ENCODE assay signal across 7 cellular contexts in the genomic region with DNA sequence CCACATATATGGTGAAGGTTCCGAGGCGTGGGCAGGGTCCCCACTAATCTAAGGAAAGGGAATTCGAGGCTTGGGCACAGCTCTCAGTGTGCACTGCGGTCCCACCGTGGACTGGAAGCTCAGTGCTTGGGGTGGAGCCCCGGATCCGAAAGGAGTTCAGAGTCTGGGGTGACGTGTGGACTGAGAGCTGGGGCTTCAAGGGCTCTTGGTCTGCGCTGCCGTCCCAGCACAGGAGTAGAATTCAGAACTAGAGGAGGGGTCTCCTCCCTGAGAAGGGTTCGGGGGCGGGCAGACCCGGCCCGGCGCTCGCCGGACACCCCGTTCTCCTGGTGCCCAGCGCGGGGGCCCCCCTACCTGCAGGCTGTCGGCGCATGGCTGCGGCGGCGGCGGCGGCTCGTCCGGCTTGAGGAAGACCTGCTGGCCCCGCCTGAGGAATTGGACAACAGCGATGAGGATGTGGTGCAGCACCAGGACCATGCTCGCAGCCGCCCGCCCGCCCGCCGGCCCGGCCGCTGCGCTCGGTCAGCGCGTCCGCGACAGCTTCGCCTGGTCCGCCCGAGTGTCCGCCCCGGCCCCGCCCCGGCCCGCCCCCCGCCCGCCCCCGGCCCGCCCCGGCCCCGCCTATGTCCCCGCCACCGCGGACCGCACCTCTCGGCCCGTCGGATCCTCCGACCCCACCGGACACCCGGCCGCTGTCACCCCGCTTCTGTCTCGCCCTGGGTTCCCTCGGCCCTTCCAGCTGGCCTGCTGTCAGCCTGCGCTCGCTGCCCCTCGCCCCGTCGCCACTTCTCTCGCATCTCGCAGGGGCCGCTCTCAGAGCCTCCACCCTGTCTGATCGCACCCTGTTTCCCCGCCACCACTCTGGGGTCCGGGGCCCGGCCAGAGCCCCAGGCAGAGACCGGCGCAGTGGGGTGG. TPM values are rescaled to one million over a fixed set of nuclear protein-coding genes. Genes with fewer than 3 reads are reported as not detected.
A peak's percentile ranks its signal among the peaks of the same experiment; 100 is the strongest.
DNase-seq lines count a peak whose midpoint lies in the region; ATAC-seq, FAIRE-seq and TF ChIP-seq lines count a peak whose summit lies in the region.

No MANE protein-coding gene starts in this region.

- H3K4me3 ChIP-seq in brain microvascular endothelial cell (ENCODE audit: low read depth, low read length) = peak overlapping the region; percentile 54

- TF ChIP-seq CTCF in brain microvascular endothelial cell (IDR thresholded peaks at IDR 0.05; ENCODE audit: low read depth, low read length, missing control alignments) = no peak

- in situ Hi-C loops in brain microvascular endothelial cell (cut with HindIII; ENCODE audit: low pct_ligation_motif_present, low sequenced_read_pairs) = no loop called here

- peak; percentile 49 for DNase-seq in GM12891 (ENCODE audit: insufficient read length, low spot score)
- peak; percentile 13 for DNase-seq in NCI-H460 (ENCODE audit: extremely low read depth, low read depth)
- no peak for DNase-seq in brain microvascular endothelial cell
- DNase-seq in islet precursor cell = peak; percentile 74
- DNase-seq in stimulated activated CD8-positive, alpha-beta memory T cell treated with anti-CD3 and anti-CD28 coated beads, Interleukin-4, amount 100 ng/mL, for 48 hours = peak; percentile 37
- no peak for DNase-seq in NCI-H446 (lab: John Stamatoyannopoulos, UW)

- ATAC-seq in GM19397 (IDR thresholded peaks at IDR 0.05; ENCODE audit: unreplicated experiment) = no peak

- no peak overlapping the region for H3K27ac ChIP-seq in brain microvascular endothelial cell

- no peak for TF ChIP-seq POLR2A in GM12891 (IDR thresholded peaks at IDR 0.05; ENCODE audit: low read depth, low read length)

- H3K27me3 ChIP-seq in brain microvascular endothelial cell (replicated peaks) = peaks cover 16% of the 10 kb centered on the region

- no peaks in the 10 kb centered on the region for H3K36me3 ChIP-seq in brain microvascular endothelial cell (replicated peaks)

- no peak for FAIRE-seq in GM12891 (lab: Jason Lieb, UNC)

TF ChIP-seq in GM12891, 5 proteins besides CTCF, POLR2A, EP300 and RAD21:
- no peak for TF ChIP-seq TAF1 (IDR thresholded peaks at IDR 0.05; ENCODE audit: low read depth, low read length)
- no peak for TF ChIP-seq POU2F2 (IDR thresholded peaks at IDR 0.05; ENCODE audit: low read depth, low read length)
- TF ChIP-seq PAX5 (IDR thresholded peaks at IDR 0.05; ENCODE audit: insufficient read depth, low read length, severe bottlenecking) = no peak
- no peak for TF ChIP-seq POLR2AphosphoS5 (IDR thresholded peaks at IDR 0.05; ENCODE audit: low read depth, low read length)
- TF ChIP-seq SPI1 (IDR thresholded peaks at IDR 0.05; ENCODE audit: low read depth, low read length) = no peak
TF ChIP-seq in GM12891: peak in this region for 0.

RNA-seq across cellular contexts. Expression of a gene that starts 32.1 kb away (rescaled TPM):
- 0.51 TPM for polyA plus RNA-seq in GM12891 (2012; ENCODE audit: low read depth, missing spikeins)
- total RNA-seq in NCI-H460 (2014; rRNA removed; shearing (Covaris generic)) = 0.55 and 0.92 TPM in 2 replicates
- 0.04 and 0.41 TPM in 2 replicates for polyA plus RNA-seq in NCI-H460 (2014; cell fraction: nucleus; rRNA removed)

Comparison
In these comparisons a context has a peak if more than half of its experiments do, and no peak if none do; other contexts are left out.
1. DNase-seq: peak in GM12891 (single experiment), NCI-H460 (single experiment), islet precursor cell (single experiment) and stimulated activated CD8-positive, alpha-beta memory T cell treated with anti-CD3 and anti-CD28 coated beads, Interleukin-4, amount 100 ng/mL, for 48 hours (single experiment); none in brain microvascular endothelial cell (single experiment) and NCI-H446 (0 of 2).